In genomic region chr15:94255540-94255939, GRCh38 we compare ENCODE assay signal across 18 cellular contexts.
"Had no signal": no experiment of that assay in that cellular context is flagged by ENCODE, and none has a peak within 500 bp of the region (broad histone marks: within the 10 kb centered on the region; RNA-seq: fewer than 3 reads in every experiment).

No MANE protein-coding gene starts in this region.

- FAIRE-seq: kidney had no signal

- DNase-seq: activated CD4-positive, alpha-beta T cell treated with anti-CD3 and anti-CD28 coated beads, Interleukin-2, amount 10 ng/mL, durations not matched to agents 7 days and 5 days; activated naive CD4-positive, alpha-beta T cell treated with anti-CD3 and anti-CD28 coated beads, Interleukin-2, amount 10 ng/mL, durations not matched to agents 7 days and 5 days; activated T-cell treated with anti-CD3 and anti-CD28 coated beads for 4 hours; adrenal gland; body of pancreas; central memory CD4-positive, alpha-beta T cell; effector CD8-positive, alpha-beta T cell; gastrocnemius medialis; heart right ventricle; kidney; naive thymus-derived CD8-positive, alpha-beta T cell; psoas muscle; sigmoid colon; stimulated activated CD4-positive, alpha-beta T cell treated with anti-CD3 and anti-CD28 coated beads, Interleukin-12 subunit alpha, Interleukin-12 subunit beta, amount 100 ng/mL, for 4 hours; stimulated activated CD4-positive, alpha-beta T cell treated with anti-CD3 and anti-CD28 coated beads, Interleukin-2, amount 100 ng/mL, for 48 hours; stimulated activated naive CD8-positive, alpha-beta T cell treated with anti-CD3 and anti-CD28 coated beads, Interleukin-15, Interleukin-2, amounts not matched to agents 100 U/mL and 50 U/mL, for 24 hours had no signal

- H3K4me1 ChIP-seq: adrenal gland, gastrocnemius medialis, psoas muscle, sigmoid colon had no signal

- H3K27ac ChIP-seq: adrenal gland, body of pancreas, coronary artery, gastrocnemius medialis, heart right ventricle, psoas muscle, sigmoid colon had no signal

- H3K9me3 ChIP-seq: adrenal gland, body of pancreas, gastrocnemius medialis, psoas muscle, sigmoid colon had no signal

- H3K36me3 ChIP-seq: adrenal gland, gastrocnemius medialis, heart right ventricle, sigmoid colon had no signal

- ATAC-seq: body of pancreas; gastrocnemius medialis; heart right ventricle; naive thymus-derived CD8-positive, alpha-beta T cell; psoas muscle; stimulated activated naive CD8-positive, alpha-beta T cell treated with anti-CD3 and anti-CD28 coated beads, Interleukin-15, Interleukin-2, amounts not matched to agents 100 U/mL and 50 U/mL, for 24 hours; WTC11 had no signal

- H3K4me3 ChIP-seq: adrenal gland, body of pancreas, coronary artery, gastrocnemius medialis, heart right ventricle, psoas muscle, sigmoid colon had no signal

- H3K27me3 ChIP-seq: adrenal gland, body of pancreas, gastrocnemius medialis, sigmoid colon had no signal
